ENCODE assay signal across 10 cellular contexts in genomic region chr9:89422151-89422918, GRCh38.
DNase-seq lines count a peak whose midpoint lies in the region; ATAC-seq and TF ChIP-seq lines count a peak whose summit lies in the region.
"Had no signal": no experiment of that assay in that cellular context is flagged by ENCODE, and none has a peak within 500 bp of the region (broad histone marks: within the 10 kb centered on the region; RNA-seq: fewer than 3 reads in every experiment).

No MANE protein-coding gene starts in this region.

- in situ Hi-C loops in IMR-90 (cut with MboI; ENCODE audit: low sequenced_read_pairs), result no loop called here

- CTCF ChIA-PET in AG04449 (lab: Yijun Ruan, JAX) (no interaction called here), IMR-90 (lab: Yijun Ruan, JAX) (interaction anchor here (0.6 kb wide), 1 partner anchor 722 kb away, joined by 5 read pairs; no protein-coding TSS in a partner anchor)

- peak overlapping the region; percentile 38; the same call in 1 of the 2 replicates for H3K4me2 ChIP-seq in IMR-90 (ENCODE audit: low read depth, low read length)

- WGBS in IMR-90 (ENCODE audit: extremely low coverage in 2 of 2, insufficient read length in 1 of 2), 2 experiments, result 71% methylated on average over 4 of the region's 15 CpGs; no CpG with 5 or more reads in 1 of the 2 experiments
- 80 to 91% methylated on average over 15 of the region's 15 CpGs for WGBS in body of pancreas, 2 donors

- peaks cover 0 to 4% (median 0%) of the 10 kb centered on the region in 3 donors for H3K36me3 Mint-ChIP-seq in immature natural killer cell

- BruUV-seq in IMR-90 (replicated peaks; lab: Mats Ljungman, UMichigan), result no TSS peak

- H3K18ac ChIP-seq in IMR-90 (ENCODE audit: low read depth, low read length), result peak overlapping the region; percentile 62; the same call in 1 of the 2 replicates

- H3K27me3 Mint-ChIP-seq in immature natural killer cell (ENCODE audit: low read depth in 3 of 3), result peaks cover 7 to 18% (median 8%) of the 10 kb centered on the region in 3 donors

- no peaks in the 10 kb centered on the region for H3K9me3 ChIP-seq in IMR-90 (ENCODE audit: control insufficient read depth, insufficient read depth, low read length)
- no peaks in the 10 kb centered on the region for H3K9me3 ChIP-seq in body of pancreas

- peaks cover 97 to 98% of the 10 kb centered on the region in 2 donors for H3K4me1 Mint-ChIP-seq in immature natural killer cell
- H3K4me1 Mint-ChIP-seq: neural crest cell had no signal

- H3K4me1 ChIP-seq in IMR-90 (ENCODE audit: control insufficient read depth, insufficient read depth, low read length) (peaks cover 24% of the 10 kb centered on the region), body of pancreas (no peaks in the 10 kb centered on the region)

- no peak overlapping the region for H3K9ac ChIP-seq in IMR-90 (ENCODE audit: low read depth, low read length)
- H3K9ac ChIP-seq: BLaER1 treated with 17β-estradiol and CSF1 and Interleukin-3, amounts not matched to agents 10 nM and 100 nM had no signal

- H3K36me3 ChIP-seq in IMR-90 (ENCODE audit: control insufficient read depth, insufficient read depth, low read length) (no peaks in the 10 kb centered on the region), body of pancreas (replicated peaks in 1 of 2; ENCODE audit: insufficient read depth in 1 of 2, low read depth in 2 of 2) (no peaks in the 10 kb centered on the region)

- H2AK9ac ChIP-seq in IMR-90 (replicated peaks; ENCODE audit: low read depth, low read length, poor library complexity), result peak overlapping the region; percentile 42

- TF ChIP-seq RAD21 in IMR-90 (IDR thresholded peaks at IDR 0.05; ENCODE audit: low read length), result no peak

- peak overlapping the region; percentile 66; the same call in 1 of the 2 replicates for H3K14ac ChIP-seq in IMR-90 (replicated peaks; ENCODE audit: low read depth, low read length)

- H3K4me3 ChIP-seq in AG04449 (ENCODE audit: low read depth, low read length) (no peak overlapping the region), IMR-90 (ENCODE audit: insufficient read depth, low read depth, low read length) (no peak overlapping the region), body of pancreas (no peak overlapping the region)
- H3K4me3 ChIP-seq: BLaER1 treated with 17β-estradiol and CSF1 and Interleukin-3, amounts not matched to agents 10 nM and 100 nM had no signal

- peak; percentile 16 for DNase-seq in AG04449 (ENCODE audit: low read depth, low spot score)
- DNase-seq in IMR-90, result peak; percentile 88
- DNase-seq in activated T-cell treated with anti-CD3 and anti-CD28 coated beads for 1 hour (ENCODE audit: low read depth), result peak; percentile 30
- peak in 1 of 3 donors; percentile 54 for DNase-seq in immature natural killer cell
- no peak for DNase-seq in body of pancreas
- no peak for DNase-seq in retina
- DNase-seq in NCI-H2171 treated with DMSO at 0.1 percent for 48 hours (lab: John Stamatoyannopoulos, UW), result no peak
- no peak for DNase-seq in NCI-H2227 (lab: John Stamatoyannopoulos, UW; ENCODE audit: unreplicated experiment)

- H2BK120ac ChIP-seq in IMR-90 (ENCODE audit: low read depth, low read length), result peak overlapping the region; percentile 80

- peak overlapping the region in 3 of 5 donors; percentile 1 to 72 (median 54) for H3K4me3 Mint-ChIP-seq in immature natural killer cell
- H3K4me3 Mint-ChIP-seq: neural crest cell had no signal

- H4K5ac ChIP-seq in IMR-90 (ENCODE audit: low read depth, low read length), result peak overlapping the region; percentile 75

- H4K8ac ChIP-seq in IMR-90 (ENCODE audit: low read depth in 2 of 2, low read length in 2 of 2), result peak overlapping the region; percentile 38 to 66

- peaks cover 11% of the 10 kb centered on the region; the same call in 1 of the 2 replicates for H3K9me1 ChIP-seq in IMR-90 (ENCODE audit: insufficient read depth, low read length)

- peak overlapping the region; percentile 75 for H2BK5ac ChIP-seq in IMR-90 (ENCODE audit: low read depth, low read length, poor library complexity, severe bottlenecking)

- no peaks in the 10 kb centered on the region for H3K9me3 Mint-ChIP-seq in immature natural killer cell
- H3K9me3 Mint-ChIP-seq: neural crest cell had no signal

- H3K23ac ChIP-seq in IMR-90 (ENCODE audit: low read depth, low read length), result no peak overlapping the region

- TF ChIP-seq POLR2A in IMR-90 (IDR thresholded peaks at IDR 0.05; ENCODE audit: low read depth, low read length) (no peak), body of pancreas (IDR thresholded peaks at IDR 0.05) (no peak)

- H3K27ac ChIP-seq in IMR-90 (ENCODE audit: insufficient read depth, low read length) (peak overlapping the region; percentile 61), body of pancreas (no peak overlapping the region)

- peak overlapping the region; percentile 38 for H2AFZ ChIP-seq in IMR-90 (replicated peaks; ENCODE audit: low read length, poor library complexity)

- H4K91ac ChIP-seq in IMR-90 (ENCODE audit: insufficient read depth, low read depth, low read length), result peak overlapping the region; percentile 77

- H2BK15ac ChIP-seq in IMR-90 (ENCODE audit: low read depth, low read length), result peak overlapping the region; percentile 45; the same call in 1 of the 3 replicates

- peak overlapping the region; percentile 75 for H3K4ac ChIP-seq in IMR-90 (ENCODE audit: low read depth, low read length)

- intact Hi-C loops in IMR-90 (cut with micrococcal nuclease), result no loop called here
- intact Hi-C loops in body of pancreas (cut with DNase I), result no loop called here

- H3K56ac ChIP-seq in IMR-90 (ENCODE audit: extremely low read depth, insufficient read depth, low read length), result no peak overlapping the region

- peak overlapping the region; percentile 75; the same call in 1 of the 2 replicates for H2BK20ac ChIP-seq in IMR-90 (ENCODE audit: low read depth, low read length)

- ATAC-seq in IMR-90 (ENCODE audit: low read depth) (peak; percentile 80), body of pancreas (no peak)

- POLR2A ChIA-PET in AG04449 (lab: Yijun Ruan, JAX), result no interaction called here
- POLR2A ChIA-PET in IMR-90 (lab: Charles Lee; ENCODE audit: unreplicated experiment), result no interaction called here

- H3K27me3 ChIP-seq in IMR-90 (ENCODE audit: control insufficient read depth, insufficient read depth, low read length) (no peaks in the 10 kb centered on the region), body of pancreas (no peaks in the 10 kb centered on the region)
- H3K27me3 ChIP-seq: BLaER1 treated with 17β-estradiol and CSF1 and Interleukin-3, amounts not matched to agents 10 nM and 100 nM had no signal

- dilution Hi-C loops in IMR-90 (cut with HindIII; ENCODE audit: low sequenced_read_pairs, unreplicated experiment), result no loop called here

- H3K79me1 ChIP-seq in IMR-90 (ENCODE audit: low read depth in 1 of 2, low read length in 2 of 2), result no peaks in the 10 kb centered on the region; a peak in 1 of 4 replicates

- H4K20me1 ChIP-seq in IMR-90 (ENCODE audit: insufficient read depth, low read length), result no peaks in the 10 kb centered on the region

- TF ChIP-seq CTCF in AG04449 (IDR thresholded peaks at IDR 0.05; ENCODE audit: insufficient read depth, low read length, missing control alignments) (no peak), IMR-90 (conservative IDR thresholded peaks at IDR 0.05; ENCODE audit: low read depth, low read length) (no peak), body of pancreas (IDR thresholded peaks at IDR 0.05) (no peak)

- H3K27ac Mint-ChIP-seq in immature natural killer cell, result peak overlapping the region; percentile 8 to 91 (median 83)

- peak overlapping the region; percentile 82 for H2AK5ac ChIP-seq in IMR-90 (ENCODE audit: low read depth, low read length)

TF ChIP-seq in IMR-90, 13 proteins besides CTCF, POLR2A, EP300 and RAD21:
- no peak for TF ChIP-seq MAFK (IDR thresholded peaks at IDR 0.05; ENCODE audit: low read depth, low read length)
- TF ChIP-seq MAZ (IDR thresholded peaks at IDR 0.05; ENCODE audit: borderline replicate concordance, low read depth, low read length), result peak; percentile 45; the same call in 1 of the 2 replicates
- peak; percentile 27; the same call in 1 of the 2 replicates for TF ChIP-seq CEBPB (IDR thresholded peaks at IDR 0.05; ENCODE audit: low read depth, low read length)
- TF ChIP-seq FOS (IDR thresholded peaks at IDR 0.05; ENCODE audit: low read depth, low read length), result peak; percentile 93

Comparison
In these comparisons a context has a peak if more than half of its experiments do, and no peak if none do; other contexts are left out.
1. DNase-seq: peak in AG04449 (single experiment), IMR-90 (single experiment) and activated T-cell treated with anti-CD3 and anti-CD28 coated beads for 1 hour (single experiment); none in body of pancreas (0 of 4), retina (single experiment), NCI-H2171 treated with DMSO at 0.1 percent for 48 hours (single experiment) and NCI-H2227 (single experiment).